ENCODE assay signal across 1 cellular context in the genomic region with DNA sequence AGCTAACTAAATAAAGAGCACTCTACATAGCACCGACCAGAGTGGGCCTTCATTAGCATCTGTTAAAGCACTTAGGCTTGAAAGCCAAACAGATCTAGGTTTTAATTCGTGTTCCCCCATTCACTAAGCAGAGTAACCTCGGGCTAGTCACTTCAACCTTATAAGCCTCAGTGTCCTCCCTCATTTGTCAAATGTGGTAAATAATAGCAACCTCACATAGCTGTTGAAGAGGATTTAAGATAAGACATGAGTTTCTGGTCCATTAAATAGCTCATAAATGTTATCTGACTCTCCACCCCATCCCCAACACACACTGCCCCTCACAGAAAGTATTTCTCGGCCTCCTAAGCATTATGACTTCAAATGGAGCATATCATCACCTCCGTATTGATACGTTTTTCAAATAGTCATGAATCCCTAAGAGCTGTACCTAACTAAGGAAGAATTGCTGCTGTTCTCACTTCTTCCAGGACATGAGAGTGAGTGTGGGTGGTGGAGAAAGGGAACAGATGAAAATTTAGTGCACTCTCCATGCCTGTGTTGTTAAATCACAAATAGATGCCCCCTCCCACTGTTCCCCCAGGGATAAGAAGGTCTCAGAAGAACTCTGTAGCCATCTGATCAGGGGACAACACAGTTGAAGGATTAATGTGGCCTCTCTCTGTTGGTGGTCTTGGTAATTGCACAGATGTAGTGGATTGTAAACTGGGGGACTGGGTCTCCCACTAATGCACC.
TF ChIP-seq lines count a peak whose summit lies in the region.

No MANE protein-coding gene starts in this region.

TF ChIP-seq in SK-N-SH, 30 proteins besides CTCF, POLR2A, EP300 and RAD21 (continued from another document):
- TF ChIP-seq, protein P1, sequence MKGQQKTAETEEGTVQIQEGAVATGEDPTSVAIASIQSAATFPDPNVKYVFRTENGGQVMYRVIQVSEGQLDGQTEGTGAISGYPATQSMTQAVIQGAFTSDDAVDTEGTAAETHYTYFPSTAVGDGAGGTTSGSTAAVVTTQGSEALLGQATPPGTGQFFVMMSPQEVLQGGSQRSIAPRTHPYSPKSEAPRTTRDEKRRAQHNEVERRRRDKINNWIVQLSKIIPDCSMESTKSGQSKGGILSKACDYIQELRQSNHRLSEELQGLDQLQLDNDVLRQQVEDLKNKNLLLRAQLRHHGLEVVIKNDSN (IDR thresholded peaks at IDR 0.05; ENCODE audit: borderline replicate concordance, low read depth), result no peak
- TF ChIP-seq RCOR1 (IDR thresholded peaks at IDR 0.05; ENCODE audit: low read length) (peak; percentile 65; the same call in 1 of the 2 replicates), GABPA (IDR thresholded peaks at IDR 0.05; ENCODE audit: low read depth) (no peak), MEF2A (IDR thresholded peaks at IDR 0.05; ENCODE audit: borderline replicate concordance, low read depth) (no peak), RXRA (IDR thresholded peaks at IDR 0.05; ENCODE audit: borderline replicate concordance, low read depth) (no peak)
- TF ChIP-seq, protein P2, sequence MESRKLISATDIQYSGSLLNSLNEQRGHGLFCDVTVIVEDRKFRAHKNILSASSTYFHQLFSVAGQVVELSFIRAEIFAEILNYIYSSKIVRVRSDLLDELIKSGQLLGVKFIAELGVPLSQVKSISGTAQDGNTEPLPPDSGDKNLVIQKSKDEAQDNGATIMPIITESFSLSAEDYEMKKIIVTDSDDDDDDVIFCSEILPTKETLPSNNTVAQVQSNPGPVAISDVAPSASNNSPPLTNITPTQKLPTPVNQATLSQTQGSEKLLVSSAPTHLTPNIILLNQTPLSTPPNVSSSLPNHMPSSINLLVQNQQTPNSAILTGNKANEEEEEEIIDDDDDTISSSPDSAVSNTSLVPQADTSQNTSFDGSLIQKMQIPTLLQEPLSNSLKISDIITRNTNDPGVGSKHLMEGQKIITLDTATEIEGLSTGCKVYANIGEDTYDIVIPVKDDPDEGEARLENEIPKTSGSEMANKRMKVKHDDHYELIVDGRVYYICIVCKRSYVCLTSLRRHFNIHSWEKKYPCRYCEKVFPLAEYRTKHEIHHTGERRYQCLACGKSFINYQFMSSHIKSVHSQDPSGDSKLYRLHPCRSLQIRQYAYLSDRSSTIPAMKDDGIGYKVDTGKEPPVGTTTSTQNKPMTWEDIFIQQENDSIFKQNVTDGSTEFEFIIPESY (IDR thresholded peaks at IDR 0.05; ENCODE audit: borderline replicate concordance, low read depth), result no peak
TF ChIP-seq in SK-N-SH: peak in this region for 6.
